ENCODE assay signal across 18 cellular contexts in genomic region chr3:133386876-133387275, GRCh38. TPM values are rescaled to one million over a fixed set of nuclear protein-coding genes. Genes with fewer than 3 reads are reported as not detected.
DNase-seq lines count a peak whose midpoint lies in the region; ATAC-seq and TF ChIP-seq lines count a peak whose summit lies in the region.
"Had no signal": no experiment of that assay in that cellular context is flagged by ENCODE, and none has a peak within 500 bp of the region (broad histone marks: within the 10 kb centered on the region; RNA-seq: fewer than 3 reads in every experiment).

No MANE protein-coding gene starts in this region.

- peaks cover 4% of the 10 kb centered on the region for H3K4me1 ChIP-seq in RWPE2 (ENCODE audit: insufficient read depth, poor library complexity, severe bottlenecking)
- H3K4me1 ChIP-seq in osteoblast (ENCODE audit: insufficient read depth, low read length), result no peaks in the 10 kb centered on the region
- H3K4me1 ChIP-seq: HAP-1 had no signal

- no peak overlapping the region for H2AFZ ChIP-seq in osteoblast (ENCODE audit: low read length)

- H3K27ac Mint-ChIP-seq in HFFc6 (no peak overlapping the region), endothelial cell (ENCODE audit: unreplicated experiment) (no peak overlapping the region)
- H3K27ac Mint-ChIP-seq: CD4-positive, alpha-beta T cell had no signal

- H3K79me2 ChIP-seq in osteoblast (ENCODE audit: insufficient read depth, low read length), result no peaks in the 10 kb centered on the region

- H3K27ac ChIP-seq in RWPE2 (ENCODE audit: poor library complexity, severe bottlenecking), result no peak overlapping the region
- no peak overlapping the region for H3K27ac ChIP-seq in osteoblast (ENCODE audit: low read depth, low read length)

- H3K4me3 ChIP-seq in RWPE2 (ENCODE audit: severe bottlenecking) (no peak overlapping the region), osteoblast (ENCODE audit: insufficient read depth, low read length) (no peak overlapping the region)
- H3K4me3 ChIP-seq: HAP-1, K562 had no signal

- H3K9me3 Mint-ChIP-seq in HFFc6 (no peaks in the 10 kb centered on the region), endothelial cell (ENCODE audit: unreplicated experiment) (no peaks in the 10 kb centered on the region)
- H3K9me3 Mint-ChIP-seq: CD4-positive, alpha-beta T cell had no signal

- ATAC-seq in RWPE2 (ENCODE audit: low read depth), result no peak
- ATAC-seq: K562 had no signal

- H3K4me3 Mint-ChIP-seq in HFFc6, result no peak overlapping the region
- no peak overlapping the region for H3K4me3 Mint-ChIP-seq in endothelial cell (ENCODE audit: unreplicated experiment)
- H3K4me3 Mint-ChIP-seq: CD4-positive, alpha-beta T cell had no signal

- DNase-seq in EH (ENCODE audit: low read depth) (peak; percentile 8), HFFc6 (no peak), RWPE2 (ENCODE audit: low spot score) (no peak), osteoblast (ENCODE audit: insufficient read length, low spot score, missing footprints) (no peak), DMS 273 treated with DMSO at 0.1 percent for 48 hours (lab: John Stamatoyannopoulos, UW) (no peak), endothelial cell (ENCODE audit: low spot score) (no peak)
- no peak for DNase-seq in activated CD8-positive, alpha-beta memory T cell treated with anti-CD3 and anti-CD28 coated beads, Interleukin-2, amount 50 U/mL, for 4 hours
- DNase-seq: AML-193; CD4-positive, alpha-beta T cell; DMS79 treated with DMSO at 0.1 percent for 48 hours; NCI-H1105 treated with DMSO at 0.1 percent for 48 hours; NCI-H187; NCI-H446; NCI-H748 treated with DMSO at 0.1 percent for 48 hours; SIG-M5 had no signal

- no peaks in the 10 kb centered on the region for H4K20me1 ChIP-seq in osteoblast (ENCODE audit: insufficient read depth, low read length)

- H3K9me3 ChIP-seq in RWPE2 (ENCODE audit: severe bottlenecking) (no peaks in the 10 kb centered on the region), osteoblast (ENCODE audit: low read depth, low read length) (no peaks in the 10 kb centered on the region)
- H3K9me3 ChIP-seq: HAP-1 had no signal

- H3K27me3 ChIP-seq in RWPE2 (ENCODE audit: insufficient read depth, poor library complexity, severe bottlenecking) (peaks cover 6% of the 10 kb centered on the region), osteoblast (ENCODE audit: insufficient read depth, low read length) (no peaks in the 10 kb centered on the region)

- no peak overlapping the region for H3K4me2 ChIP-seq in osteoblast (ENCODE audit: insufficient read depth, low read length)

- TF ChIP-seq CTCF in HFFc6 (IDR thresholded peaks at IDR 0.05), result peak; percentile 39
- peak; percentile 13 for TF ChIP-seq CTCF in RWPE2 (IDR thresholded peaks at IDR 0.05; ENCODE audit: poor library complexity, severe bottlenecking)
- TF ChIP-seq CTCF in osteoblast (IDR thresholded peaks at IDR 0.05; ENCODE audit: extremely low read depth, low read depth, low read length), result peak; percentile 17
- no peak for TF ChIP-seq CTCF in endothelial cell (IDR thresholded peaks at IDR 0.05; ENCODE audit: unreplicated experiment)

- H3K36me3 Mint-ChIP-seq in HFFc6 (ENCODE audit: low read depth), result no peaks in the 10 kb centered on the region
- peaks cover 10% of the 10 kb centered on the region for H3K36me3 Mint-ChIP-seq in endothelial cell (ENCODE audit: low read depth, unreplicated experiment)

- H3K36me3 ChIP-seq in RWPE2 (ENCODE audit: low read depth) (no peaks in the 10 kb centered on the region), osteoblast (ENCODE audit: insufficient read depth, low read length) (no peaks in the 10 kb centered on the region)
- H3K36me3 ChIP-seq: HAP-1 had no signal

- H3K4me1 Mint-ChIP-seq in HFFc6 (ENCODE audit: low read depth), result peaks cover 11% of the 10 kb centered on the region; the same call in 1 of the 2 replicates
- H3K4me1 Mint-ChIP-seq in endothelial cell (ENCODE audit: unreplicated experiment), result no peaks in the 10 kb centered on the region

- H3K27me3 Mint-ChIP-seq in HFFc6 (ENCODE audit: insufficient read depth), result peaks cover 28% of the 10 kb centered on the region
- no peaks in the 10 kb centered on the region for H3K27me3 Mint-ChIP-seq in endothelial cell (ENCODE audit: unreplicated experiment)
- H3K27me3 Mint-ChIP-seq: CD4-positive, alpha-beta T cell had no signal

RNA-seq across cellular contexts. Expression of gene BFSP2, which starts 13.0 kb away (rescaled TPM):
- not detected for total RNA-seq in HFFc6 (2021; fragmentation: NEBNext Ultra II Directional; extraction: Animal tissue kit (Norgen Biotek cat#: 25700))
- total RNA-seq in osteoblast, result not detected in 2 replicates
- not detected for total RNA-seq in endothelial cell (ENCODE audit: unreplicated experiment)
- total RNA-seq: CD4-positive, alpha-beta T cell; K562; MCF 10A had no signal
